22 cellular contexts compared by ENCODE assay signal in the genomic region with DNA sequence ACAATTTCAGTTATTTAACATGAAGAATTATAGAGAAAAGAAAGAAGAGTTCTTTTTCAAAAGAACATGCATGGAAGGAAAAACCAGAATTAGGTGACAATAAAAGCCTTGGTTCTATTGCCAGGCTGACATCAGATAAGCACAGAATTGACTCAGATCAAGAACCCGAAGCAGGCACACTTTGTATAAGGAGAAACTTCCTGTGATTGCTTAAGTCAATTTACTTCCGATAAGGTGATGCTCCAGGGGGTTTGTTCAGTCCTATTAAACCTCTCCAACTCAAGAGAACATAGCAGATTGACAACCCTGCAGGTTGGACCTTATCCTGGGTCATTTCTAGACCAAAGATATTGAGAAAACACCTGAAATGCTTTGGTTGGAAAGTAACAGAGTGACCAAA.
"Had no signal": no experiment of that assay in that cellular context is flagged by ENCODE, and none has a peak within 500 bp of the region (broad histone marks: within the 10 kb centered on the region; RNA-seq: fewer than 3 reads in every experiment).

No MANE protein-coding gene starts in this region.

- H3K9me3 ChIP-seq: gastrocnemius medialis, ovary, right lobe of liver, stomach, testis, tibial artery had no signal

- H3K4me3 Mint-ChIP-seq: memory B cell; natural killer cell; stimulated activated effector memory CD8-positive, alpha-beta T cell treated with anti-CD3 and anti-CD28 coated beads, Interleukin-12 subunit alpha, Interleukin-12 subunit beta, amount 100 ng/mL, for 72 hours; type B pancreatic cell had no signal

- H3K27ac ChIP-seq: gastrocnemius medialis, ovary, right lobe of liver, stomach, testis, tibial artery had no signal

- H3K4me1 Mint-ChIP-seq: memory B cell; natural killer cell; stimulated activated effector memory CD8-positive, alpha-beta T cell treated with anti-CD3 and anti-CD28 coated beads, Interleukin-12 subunit alpha, Interleukin-12 subunit beta, amount 100 ng/mL, for 72 hours had no signal

- H3K27me3 Mint-ChIP-seq: type B pancreatic cell had no signal

- H3K36me3 Mint-ChIP-seq: memory B cell; natural killer cell; stimulated activated effector memory CD8-positive, alpha-beta T cell treated with anti-CD3 and anti-CD28 coated beads, Interleukin-12 subunit alpha, Interleukin-12 subunit beta, amount 100 ng/mL, for 72 hours; type B pancreatic cell had no signal

- H3K36me3 ChIP-seq: gastrocnemius medialis, ovary, right lobe of liver, stomach, tibial artery had no signal

- ATAC-seq: gastrocnemius medialis; natural killer cell; right lobe of liver; stimulated activated effector memory CD8-positive, alpha-beta T cell treated with anti-CD3 and anti-CD28 coated beads, Interleukin-12 subunit alpha, Interleukin-12 subunit beta, amount 100 ng/mL, for 72 hours had no signal

- H3K9me3 Mint-ChIP-seq: memory B cell; natural killer cell; stimulated activated effector memory CD8-positive, alpha-beta T cell treated with anti-CD3 and anti-CD28 coated beads, Interleukin-12 subunit alpha, Interleukin-12 subunit beta, amount 100 ng/mL, for 72 hours; type B pancreatic cell had no signal

- H3K27me3 ChIP-seq: dorsolateral prefrontal cortex, gastrocnemius medialis, ovary, right lobe of liver, stomach, testis, tibial artery had no signal

- DNase-seq: effector CD4-positive, alpha-beta T cell; foreskin fibroblast; gastrocnemius medialis; left ventricle myocardium superior; natural killer cell; occipital lobe; ovary; right lobe of liver; small intestine; stimulated activated CD4-positive, alpha-beta T cell treated with anti-CD3 and anti-CD28 coated beads, Interleukin-12 subunit alpha, Interleukin-12 subunit beta, amount 100 ng/mL, for 4 hours; stimulated activated CD4-positive, alpha-beta T cell treated with anti-CD3 and anti-CD28 coated beads, Interleukin-1b, Interleukin-23, amount 100 ng/mL, for 48 hours; stimulated activated CD4-positive, alpha-beta T cell treated with anti-CD3 and anti-CD28 coated beads, Interleukin-4, amount 100 ng/mL, for 24 hours; stimulated activated naive CD4-positive, alpha-beta T cell treated with Interleukin-2 at 50 U/mL for 16 hours; stomach; testis; tibial artery had no signal

- H3K4me1 ChIP-seq: testis had no signal

- H3K4me3 ChIP-seq: gastrocnemius medialis, lung, ovary, right lobe of liver, stomach, testis, tibial artery had no signal

- H3K27ac Mint-ChIP-seq: memory B cell; natural killer cell; progenitor cell of endocrine pancreas; stimulated activated effector memory CD8-positive, alpha-beta T cell treated with anti-CD3 and anti-CD28 coated beads, Interleukin-12 subunit alpha, Interleukin-12 subunit beta, amount 100 ng/mL, for 72 hours; type B pancreatic cell had no signal
